30 cellular contexts compared by ENCODE assay signal in genomic region chr9:135747311-135747710, GRCh38. TPM values are rescaled to one million over a fixed set of nuclear protein-coding genes. Genes with fewer than 3 reads are reported as not detected.
"Had no signal": no experiment of that assay in that cellular context is flagged by ENCODE, and none has a peak within 500 bp of the region (broad histone marks: within the 10 kb centered on the region; RNA-seq: fewer than 3 reads in every experiment).

No MANE protein-coding gene starts in this region.

- DNase-seq: stimulated activated CD4-positive, alpha-beta T cell treated with anti-CD3 and anti-CD28 coated beads, Interleukin-2, amount 100 ng/mL, for 24 hours; stimulated activated CD4-positive, alpha-beta T cell treated with anti-CD3 and anti-CD28 coated beads, Interleukin-2, amount 100 ng/mL, for 48 hours; stimulated activated CD4-positive, alpha-beta T cell treated with anti-CD3 and anti-CD28 coated beads, Interleukin-4, amount 100 ng/mL, for 1 hour; stimulated activated CD4-positive, alpha-beta T cell treated with anti-CD3 and anti-CD28 coated beads, Interleukin-4, amount 100 ng/mL, for 24 hours; stimulated activated CD4-positive, alpha-beta T cell treated with anti-CD3 and anti-CD28 coated beads, Interleukin-4, amount 100 ng/mL, for 4 hours; stimulated activated CD8-positive, alpha-beta memory T cell treated with anti-CD3 and anti-CD28 coated beads, Interleukin-4, amount 100 ng/mL, for 48 hours; stimulated activated naive B cell treated with anti-CD40 and anti-IgM and Interleukin-4, amounts not matched to agents 10 μg/mL and 1 μg/mL and 100 μg/mL, for 72 hours; stimulated activated naive CD4-positive, alpha-beta T cell; stimulated activated naive CD4-positive, alpha-beta T cell treated with Interleukin-2 at 50 U/mL for 16 hours; stomach; testis; thyroid gland; tibial artery; transverse colon; trophoblast cell; upper lobe of right lung had no signal

- H3K4me3 ChIP-seq: stomach, suprapubic skin, testis, thoracic aorta, thyroid gland, tibial artery, tibial nerve, transverse colon, upper lobe of left lung, upper lobe of right lung, uterus, vagina had no signal

- H3K27me3 ChIP-seq: testis, thyroid gland, transverse colon, upper lobe of left lung, uterus, vagina had no signal

- H3K4me3 Mint-ChIP-seq: stimulated activated effector memory CD8-positive, alpha-beta T cell treated with anti-CD3 and anti-CD28 coated beads, Interleukin-12 subunit alpha, Interleukin-12 subunit beta, amount 100 ng/mL, for 72 hours; stimulated activated memory B cell treated with anti-CD40 and anti-IgM and Interleukin-4, amounts not matched to agents 10 μg/mL and 1 μg/mL and 100 μg/mL, for 72 hours; stimulated activated naive B cell treated with anti-CD40 and anti-IgM and Interleukin-4, amounts not matched to agents 10 μg/mL and 1 μg/mL and 100 μg/mL, for 72 hours; stimulated activated naive CD8-positive, alpha-beta T cell treated with anti-CD3 and anti-CD28 coated beads, Interleukin-15, Interleukin-2, amounts not matched to agents 100 ng/mL and 50 ng/mL, for 24 hours; type B pancreatic cell had no signal

- H3K27ac Mint-ChIP-seq: stimulated activated effector memory CD8-positive, alpha-beta T cell treated with anti-CD3 and anti-CD28 coated beads, Interleukin-12 subunit alpha, Interleukin-12 subunit beta, amount 100 ng/mL, for 72 hours; stimulated activated memory B cell treated with anti-CD40 and anti-IgM and Interleukin-4, amounts not matched to agents 10 μg/mL and 1 μg/mL and 100 μg/mL, for 72 hours; stimulated activated naive B cell treated with anti-CD40 and anti-IgM and Interleukin-4, amounts not matched to agents 10 μg/mL and 1 μg/mL and 100 μg/mL, for 72 hours; stimulated activated naive CD8-positive, alpha-beta T cell treated with anti-CD3 and anti-CD28 coated beads, Interleukin-15, Interleukin-2, amounts not matched to agents 100 ng/mL and 50 ng/mL, for 24 hours; type B pancreatic cell had no signal

- H3K9me3 Mint-ChIP-seq: stimulated activated effector memory CD8-positive, alpha-beta T cell treated with anti-CD3 and anti-CD28 coated beads, Interleukin-12 subunit alpha, Interleukin-12 subunit beta, amount 100 ng/mL, for 72 hours; stimulated activated naive B cell treated with anti-CD40 and anti-IgM and Interleukin-4, amounts not matched to agents 10 μg/mL and 1 μg/mL and 100 μg/mL, for 72 hours; stimulated activated naive CD8-positive, alpha-beta T cell treated with anti-CD3 and anti-CD28 coated beads, Interleukin-15, Interleukin-2, amounts not matched to agents 100 ng/mL and 50 ng/mL, for 24 hours; type B pancreatic cell had no signal

- H3K36me3 ChIP-seq: stomach, suprapubic skin, thoracic aorta, thyroid gland, tibial artery, tibial nerve, transverse colon, upper lobe of left lung, upper lobe of right lung, uterus, vagina had no signal

- H3K4me1 ChIP-seq: stomach, suprapubic skin, testis, thyroid gland, tibial artery, tibial nerve, transverse colon, upper lobe of left lung, upper lobe of right lung, uterus, vagina had no signal

- H3K4me1 Mint-ChIP-seq: stimulated activated effector memory CD8-positive, alpha-beta T cell treated with anti-CD3 and anti-CD28 coated beads, Interleukin-12 subunit alpha, Interleukin-12 subunit beta, amount 100 ng/mL, for 72 hours; stimulated activated memory B cell treated with anti-CD40 and anti-IgM and Interleukin-4, amounts not matched to agents 10 μg/mL and 1 μg/mL and 100 μg/mL, for 72 hours; stimulated activated naive B cell treated with anti-CD40 and anti-IgM and Interleukin-4, amounts not matched to agents 10 μg/mL and 1 μg/mL and 100 μg/mL, for 72 hours had no signal

- H3K27me3 Mint-ChIP-seq: stimulated activated naive CD8-positive, alpha-beta T cell treated with anti-CD3 and anti-CD28 coated beads, Interleukin-15, Interleukin-2, amounts not matched to agents 100 ng/mL and 50 ng/mL, for 24 hours had no signal

- H3K9me3 ChIP-seq: stomach, suprapubic skin, testis, thoracic aorta, thyroid gland, tibial artery, tibial nerve, transverse colon, upper lobe of left lung, upper lobe of right lung, uterus, vagina had no signal

- H3K27ac ChIP-seq: stomach, suprapubic skin, testis, thoracic aorta, thyroid gland, tibial artery, tibial nerve, transverse colon, upper lobe of left lung, upper lobe of right lung, uterus, vagina had no signal

- ATAC-seq: stimulated activated effector memory CD8-positive, alpha-beta T cell treated with anti-CD3 and anti-CD28 coated beads, Interleukin-12 subunit alpha, Interleukin-12 subunit beta, amount 100 ng/mL, for 72 hours; stimulated activated memory B cell treated with anti-CD40 and anti-IgM and Interleukin-4, amounts not matched to agents 10 μg/mL and 1 μg/mL and 100 μg/mL, for 72 hours; stimulated activated naive B cell treated with anti-CD40 and anti-IgM and Interleukin-4, amounts not matched to agents 10 μg/mL and 1 μg/mL and 100 μg/mL, for 72 hours; upper lobe of right lung had no signal

RNA-seq across cellular contexts. Expression of gene KCNT1, which starts 45.3 kb away (rescaled TPM):
- total RNA-seq: vagina had no signal

RNA-seq across cellular contexts. Expression of gene SOHLH1, which starts 48.0 kb away (rescaled TPM):
- total RNA-seq: stomach, subcutaneous adipose tissue, suprapubic skin, temporal lobe, thoracic aorta, thyroid gland, tibial nerve, transverse colon, upper lobe of left lung, upper lobe of right lung, ureter, urinary bladder, uterus, vagina had no signal
- polyA plus RNA-seq: stomach, urinary bladder had no signal
